ENCODE assay signal across 13 cellular contexts in genomic region chr14:68513137-68513536, GRCh38.
DNase-seq lines count a peak whose midpoint lies in the region; ATAC-seq and TF ChIP-seq lines count a peak whose summit lies in the region.
"Had no signal": no experiment of that assay in that cellular context is flagged by ENCODE, and none has a peak within 500 bp of the region (broad histone marks: within the 10 kb centered on the region; RNA-seq: fewer than 3 reads in every experiment).

No MANE protein-coding gene starts in this region.

- peak overlapping the region; percentile 21 to 92 (median 73) for H3K27ac Mint-ChIP-seq in IgD-negative memory B cell
- H3K27ac Mint-ChIP-seq in stimulated activated effector memory CD8-positive, alpha-beta T cell treated with anti-CD3 and anti-CD28 coated beads, Interleukin-12 subunit alpha, Interleukin-12 subunit beta, amount 100 ng/mL, for 72 hours = peak overlapping the region; percentile 1

- H3K9me3 Mint-ChIP-seq in IgD-negative memory B cell = no peaks in the 10 kb centered on the region
- no peaks in the 10 kb centered on the region for H3K9me3 Mint-ChIP-seq in stimulated activated effector memory CD8-positive, alpha-beta T cell treated with anti-CD3 and anti-CD28 coated beads, Interleukin-12 subunit alpha, Interleukin-12 subunit beta, amount 100 ng/mL, for 72 hours

- no peak overlapping the region for H3K27ac ChIP-seq in SJCRH30
- H3K27ac ChIP-seq: adrenal gland had no signal

- H3K27me3 Mint-ChIP-seq in IgD-negative memory B cell = no peaks in the 10 kb centered on the region

- no peaks in the 10 kb centered on the region for H3K27me3 ChIP-seq in SJCRH30
- H3K27me3 ChIP-seq: adrenal gland had no signal

- ATAC-seq in GM18858 (IDR thresholded peaks at IDR 0.05; ENCODE audit: unreplicated experiment) = peak; percentile 30
- ATAC-seq in stimulated activated effector memory CD8-positive, alpha-beta T cell treated with anti-CD3 and anti-CD28 coated beads, Interleukin-12 subunit alpha, Interleukin-12 subunit beta, amount 100 ng/mL, for 72 hours = no peak

- no peaks in the 10 kb centered on the region for H3K36me3 ChIP-seq in SJCRH30
- H3K36me3 ChIP-seq: adrenal gland had no signal

- no peaks in the 10 kb centered on the region for H3K9me3 ChIP-seq in SJCRH30 (replicated peaks)
- H3K9me3 ChIP-seq: adrenal gland had no signal

- H3K4me3 ChIP-seq in epithelial cell of esophagus (ENCODE audit: low read length) = no peak overlapping the region
- H3K4me3 ChIP-seq in SJCRH30 = no peak overlapping the region
- H3K4me3 ChIP-seq: adrenal gland had no signal

- no peaks in the 10 kb centered on the region for H3K36me3 Mint-ChIP-seq in IgD-negative memory B cell
- no peaks in the 10 kb centered on the region for H3K36me3 Mint-ChIP-seq in stimulated activated effector memory CD8-positive, alpha-beta T cell treated with anti-CD3 and anti-CD28 coated beads, Interleukin-12 subunit alpha, Interleukin-12 subunit beta, amount 100 ng/mL, for 72 hours

- no peak for TF ChIP-seq CTCF in epithelial cell of esophagus (IDR thresholded peaks at IDR 0.05; ENCODE audit: insufficient read depth, low read depth, low read length, missing control alignments)

- peak overlapping the region in 2 of 4 donors; percentile 5 to 80 for H3K4me3 Mint-ChIP-seq in IgD-negative memory B cell
- H3K4me3 Mint-ChIP-seq in stimulated activated effector memory CD8-positive, alpha-beta T cell treated with anti-CD3 and anti-CD28 coated beads, Interleukin-12 subunit alpha, Interleukin-12 subunit beta, amount 100 ng/mL, for 72 hours = no peak overlapping the region

- peaks cover 44% of the 10 kb centered on the region for H3K4me1 ChIP-seq in SJCRH30

- H3K4me1 Mint-ChIP-seq in IgD-negative memory B cell = peaks cover 14 to 46% (median 33%) of the 10 kb centered on the region in 3 donors
- peaks cover 10% of the 10 kb centered on the region for H3K4me1 Mint-ChIP-seq in stimulated activated effector memory CD8-positive, alpha-beta T cell treated with anti-CD3 and anti-CD28 coated beads, Interleukin-12 subunit alpha, Interleukin-12 subunit beta, amount 100 ng/mL, for 72 hours

- DNase-seq in epithelial cell of esophagus (ENCODE audit: low read depth) = peak; percentile 57
- no peak for DNase-seq in stimulated activated effector memory CD8-positive, alpha-beta T cell treated with anti-CD3 and anti-CD28 coated beads, Interleukin-12 subunit alpha, Interleukin-12 subunit beta, amount 100 ng/mL, for 72 hours (ENCODE audit: low spot score in 2 of 2)
- no peak for DNase-seq in SJCRH30
- no peak for DNase-seq in NCI-H446 (lab: John Stamatoyannopoulos, UW)
- no peak for DNase-seq in GOT3 (lab: John Stamatoyannopoulos, UW)
- no peak for DNase-seq in NCI-H2029 treated with DMSO at 0.1 percent for 48 hours (lab: John Stamatoyannopoulos, UW)
- DNase-seq: adrenal gland, COR-L47, hypothalamus, midbrain, NCI-H82 had no signal
